Comparison of ENCODE assay signal across 27 cellular contexts in genomic region chr11:123469089-123469488, GRCh38. TPM values are rescaled to one million over a fixed set of nuclear protein-coding genes. Genes with fewer than 3 reads are reported as not detected.
A peak's percentile ranks its signal among the peaks of the same experiment; 100 is the strongest.
DNase-seq lines count a peak whose midpoint lies in the region; ATAC-seq and TF ChIP-seq lines count a peak whose summit lies in the region.
"Had no signal": no experiment of that assay in that cellular context is flagged by ENCODE, and none has a peak within 500 bp of the region (broad histone marks: within the 10 kb centered on the region; RNA-seq: fewer than 3 reads in every experiment).

No MANE protein-coding gene starts in this region.

- CTCF ChIA-PET in A673 (lab: Charles Lee), result no interaction called here

- H2AFZ ChIP-seq in Karpas-422 (ENCODE audit: low read length), result no peak overlapping the region
- H2AFZ ChIP-seq: neural progenitor cell had no signal

- H3K27ac ChIP-seq in Karpas-422 (ENCODE audit: low read length), result no peak overlapping the region
- H3K27ac ChIP-seq in adrenal gland, result peak overlapping the region; percentile 3 to 86 (median 69)
- no peak overlapping the region for H3K27ac ChIP-seq in A673 (ENCODE audit: low read depth, low read length, poor library complexity, severe bottlenecking)
- H3K27ac ChIP-seq: esophagus muscularis mucosa, left lung, neural progenitor cell, Peyer's patch, skin epidermis, upper lobe of right lung had no signal

- H3K4me1 ChIP-seq in Karpas-422 (ENCODE audit: low read length) (peaks cover 28% of the 10 kb centered on the region), adrenal gland (replicated peaks in 1 of 2) (peaks cover 35 to 71% of the 10 kb centered on the region in 2 donors), A673 (ENCODE audit: insufficient read depth, low read length, poor library complexity, severe bottlenecking) (peaks cover 9% of the 10 kb centered on the region)
- H3K4me1 ChIP-seq: Peyer's patch, upper lobe of right lung had no signal

- peak; percentile 78 for DNase-seq in DMS79 treated with DMSO at 0.1 percent for 48 hours (lab: John Stamatoyannopoulos, UW)
- peak; percentile 10 for DNase-seq in Karpas-422
- peak in 4 of 7 donors; percentile 57 to 74 (median 69) for DNase-seq in adrenal gland
- peak; percentile 38 for DNase-seq in left ventricle myocardium superior
- DNase-seq in NOMO-1 treated with dmso at 0.1 percent for 144 hours (lab: John Stamatoyannopoulos, UW; ENCODE audit: unreplicated experiment), result no peak
- no peak for DNase-seq in A673 (ENCODE audit: low spot score)
- no peak for DNase-seq in activated naive CD4-positive, alpha-beta T cell treated with anti-CD3 and anti-CD28 coated beads, Interleukin-2, amount 50 U/mL, for 72 hours (ENCODE audit: low spot score in 2 of 2)
- DNase-seq in activated CD4-positive, alpha-beta T cell treated with anti-CD3 and anti-CD28 coated beads, Interleukin-2, amount 50 U/mL, for 1 hour, result no peak
- DNase-seq: activated B cell treated with CpG ODN at 0.5 μM for 24 hours; activated CD4-positive, alpha-beta memory T cell treated with anti-CD3 and anti-CD28 coated beads, Interleukin-2, amount 10 ng/mL, durations not matched to agents 7 days and 5 days; activated naive CD4-positive, alpha-beta T cell treated with anti-CD3 and anti-CD28 coated beads for 36 hours; activated T-cell treated with anti-CD3 and anti-CD28 coated beads, Interleukin-2, amount 50 U/mL, for 24 hours; aorta; effector CD8-positive, alpha-beta T cell; glutamatergic neuron; H9; left lung; NCI-H1048; NCI-H748 treated with DMSO at 0.1 percent for 48 hours; Peyer's patch; stimulated activated CD4-positive, alpha-beta T cell treated with anti-CD3 and anti-CD28 coated beads, Interleukin-2, amount 100 ng/mL, for 48 hours; stimulated activated naive CD8-positive, alpha-beta T cell treated with anti-CD3 and anti-CD28 coated beads, Interleukin-15, amount 100 ng/mL, for 72 hours; upper lobe of right lung had no signal

- H3K36me3 ChIP-seq in Karpas-422 (ENCODE audit: insufficient read depth, low read length) (no peaks in the 10 kb centered on the region), adrenal gland (replicated peaks in 1 of 2) (no peaks in the 10 kb centered on the region), A673 (ENCODE audit: insufficient read depth, low read length, poor library complexity, severe bottlenecking) (no peaks in the 10 kb centered on the region)
- H3K36me3 ChIP-seq: esophagus muscularis mucosa, left lung, neural progenitor cell, Peyer's patch, upper lobe of right lung had no signal

- H4K20me1 ChIP-seq in Karpas-422 (ENCODE audit: insufficient read depth, low read depth, low read length), result no peaks in the 10 kb centered on the region

- POLR2A ChIA-PET in A673 (lab: Charles Lee; ENCODE audit: low non-redundant PET), result no interaction called here

- H3K27ac Mint-ChIP-seq in activated naive CD4-positive, alpha-beta T cell treated with anti-CD3 and anti-CD28 coated beads, Interleukin-2, amount 50 U/mL, for 72 hours, result no peak overlapping the region
- H3K27ac Mint-ChIP-seq: activated B cell treated with CpG ODN at 0.5 μM for 24 hours; activated CD4-positive, alpha-beta memory T cell treated with anti-CD3 and anti-CD28 coated beads, Interleukin-2, amount 10 ng/mL, durations not matched to agents 7 days and 5 days; activated naive CD4-positive, alpha-beta T cell treated with anti-CD3 and anti-CD28 coated beads for 36 hours; activated T-cell treated with anti-CD3 and anti-CD28 coated beads, Interleukin-2, amount 50 U/mL, for 24 hours; neural progenitor cell; progenitor cell of endocrine pancreas had no signal

- H3K36me3 Mint-ChIP-seq in activated naive CD4-positive, alpha-beta T cell treated with anti-CD3 and anti-CD28 coated beads, Interleukin-2, amount 50 U/mL, for 72 hours, result peaks cover 0 to 12% of the 10 kb centered on the region in 2 donors

- no peak overlapping the region for H3K9ac ChIP-seq in Karpas-422 (ENCODE audit: low read length)
- H3K9ac ChIP-seq: neural progenitor cell had no signal

- H3K9me3 Mint-ChIP-seq in activated naive CD4-positive, alpha-beta T cell treated with anti-CD3 and anti-CD28 coated beads, Interleukin-2, amount 50 U/mL, for 72 hours, result no peaks in the 10 kb centered on the region
- H3K9me3 Mint-ChIP-seq: activated B cell treated with CpG ODN at 0.5 μM for 24 hours; activated CD4-positive, alpha-beta memory T cell treated with anti-CD3 and anti-CD28 coated beads, Interleukin-2, amount 10 ng/mL, durations not matched to agents 7 days and 5 days; activated naive CD4-positive, alpha-beta T cell treated with anti-CD3 and anti-CD28 coated beads for 36 hours; activated T-cell treated with anti-CD3 and anti-CD28 coated beads, Interleukin-2, amount 50 U/mL, for 24 hours; H9; stimulated activated naive CD8-positive, alpha-beta T cell treated with anti-CD3 and anti-CD28 coated beads, Interleukin-15, amount 100 ng/mL, for 72 hours had no signal

- BruUV-seq in A673 (replicated peaks; lab: Mats Ljungman, UMichigan), result no TSS peak

- H3K79me2 ChIP-seq in Karpas-422 (ENCODE audit: low read length), result no peaks in the 10 kb centered on the region

- H3K27me3 ChIP-seq in Karpas-422 (ENCODE audit: low read length) (no peaks in the 10 kb centered on the region), adrenal gland (no peaks in the 10 kb centered on the region), A673 (replicated peaks; ENCODE audit: insufficient read depth, low read depth, low read length, poor library complexity) (no peaks in the 10 kb centered on the region)
- H3K27me3 ChIP-seq: esophagus muscularis mucosa, left lung, neural progenitor cell, Peyer's patch, upper lobe of right lung had no signal

- no peak overlapping the region for H3K4me2 ChIP-seq in Karpas-422 (ENCODE audit: low read depth, low read length, poor library complexity, severe bottlenecking)
- H3K4me2 ChIP-seq: neural progenitor cell had no signal

- ATAC-seq in left ventricle myocardium superior, result peak; percentile 88
- no peak for ATAC-seq in activated naive CD4-positive, alpha-beta T cell treated with anti-CD3 and anti-CD28 coated beads, Interleukin-2, amount 50 U/mL, for 72 hours
- ATAC-seq: left lung; stimulated activated naive CD8-positive, alpha-beta T cell treated with anti-CD3 and anti-CD28 coated beads, Interleukin-15, amount 100 ng/mL, for 72 hours; upper lobe of right lung had no signal

- WGBS in adrenal gland, 4 donors, result 41 to 56% (median 46%) methylated on average over 7 of the region's 7 CpGs

- intact Hi-C loops in adrenal gland (cut with DNase I), result no loop called here
- intact Hi-C loops in left ventricle myocardium superior (cut with micrococcal nuclease), result no loop called here
- intact Hi-C loops in A673 (cut with micrococcal nuclease; ENCODE audit: unreplicated experiment), result no loop called here

- H3K9me3 ChIP-seq in Karpas-422 (ENCODE audit: low read length) (no peaks in the 10 kb centered on the region), adrenal gland (replicated peaks in 1 of 3) (no peaks in the 10 kb centered on the region), A673 (ENCODE audit: low read depth, low read length, poor library complexity, severe bottlenecking) (no peaks in the 10 kb centered on the region)
- H3K9me3 ChIP-seq: esophagus muscularis mucosa, left lung, Peyer's patch, upper lobe of right lung had no signal

- H3K4me3 ChIP-seq in Karpas-422 (ENCODE audit: low read length), result no peak overlapping the region
- no peak overlapping the region for H3K4me3 ChIP-seq in adrenal gland
- H3K4me3 ChIP-seq in A673 (ENCODE audit: low read depth, low read length, poor library complexity, severe bottlenecking), result no peak overlapping the region
- H3K4me3 ChIP-seq: esophagus muscularis mucosa, left lung, neural progenitor cell, Peyer's patch, skin epidermis, upper lobe of right lung had no signal

- TF ChIP-seq CTCF in adrenal gland (IDR thresholded peaks at IDR 0.05) (no peak), A673 (conservative IDR thresholded peaks at IDR 0.05; ENCODE audit: low read depth, low read length) (no peak)

- no peak for TF ChIP-seq POLR2A in adrenal gland (IDR thresholded peaks at IDR 0.05)

- H3K9me2 ChIP-seq in Karpas-422 (replicated peaks; ENCODE audit: insufficient read depth, low read length), result no peaks in the 10 kb centered on the region

RNA-seq across cellular contexts. Expression of gene GRAMD1B, which starts 39.0 kb away (rescaled TPM):
- 59.9 and 79.0 TPM in 2 replicates for total RNA-seq in Karpas-422 (2014; rRNA removed; shearing (Covaris generic); ENCODE audit: low replicate concordance)
- total RNA-seq in adrenal gland (1,000 to 10,000 TPM in 1 of 8 donors, 100 to 1,000 TPM in 7; 178 to 1,898 (median 285) TPM), left ventricle myocardium superior (12.2 TPM), A673 (2021) (12.8 and 13.0 TPM in 2 replicates)
- polyA plus RNA-seq in adrenal gland, result 100 to 1,000 TPM; 101 to 721 (median 114) TPM
- 10 to 100 TPM; 36.7 to 66.2 TPM for total RNA-seq in activated naive CD4-positive, alpha-beta T cell treated with anti-CD3 and anti-CD28 coated beads, Interleukin-2, amount 50 U/mL, for 72 hours

Comparison
In these comparisons a context has a peak if more than half of its experiments do, and no peak if none do; other contexts are left out.
1. DNase-seq: peak in DMS79 treated with DMSO at 0.1 percent for 48 hours (single experiment), Karpas-422 (single experiment), adrenal gland (4 of 7) and left ventricle myocardium superior (single experiment); none in NOMO-1 treated with dmso at 0.1 percent for 144 hours (single experiment), A673 (single experiment), activated naive CD4-positive, alpha-beta T cell treated with anti-CD3 and anti-CD28 coated beads, Interleukin-2, amount 50 U/mL, for 72 hours (0 of 2) and activated CD4-positive, alpha-beta T cell treated with anti-CD3 and anti-CD28 coated beads, Interleukin-2, amount 50 U/mL, for 1 hour (single experiment).
2. H3K27ac ChIP-seq: peak in adrenal gland (5 of 5); none in Karpas-422 (single experiment) and A673 (single experiment).